In genomic region chr20:48352042-48352441, GRCh38 we compare ENCODE assay signal across 2 cellular contexts.
A peak's percentile ranks its signal among the peaks of the same experiment; 100 is the strongest.
TF ChIP-seq lines count a peak whose summit lies in the region.

No MANE protein-coding gene starts in this region.

TF ChIP-seq in HepG2, 621 proteins besides CTCF, POLR2A, EP300 and RAD21 (continued from another document):
- no peak for TF ChIP-seq ZFYVE20 (CRISPR knock-in tag; IDR thresholded peaks at IDR 0.05; ENCODE audit: borderline replicate concordance, low read depth)
- peak; percentile 93 for TF ChIP-seq USF2 (IDR thresholded peaks at IDR 0.05; ENCODE audit: low read depth, low read length)
- peak; percentile 29; the same call in 1 of the 2 replicates for TF ChIP-seq USF2 (CRISPR knock-in tag; IDR thresholded peaks at IDR 0.05; ENCODE audit: borderline replicate concordance)

TF ChIP-seq in GM12878, 131 proteins besides CTCF, POLR2A, EP300 and RAD21:
- TF ChIP-seq USF1 (IDR thresholded peaks at IDR 0.05; ENCODE audit: borderline replicate concordance, extremely low read length, insufficient read depth, low read depth, low read length), result peak; percentile 37
- TF ChIP-seq SPI1 (IDR thresholded peaks at IDR 0.05; ENCODE audit: borderline replicate concordance, insufficient read depth, low read depth, low read length), result no peak
- TF ChIP-seq PAX8 (IDR thresholded peaks at IDR 0.05), result no peak
- peak; percentile 78; the same call in 1 of the 2 replicates for TF ChIP-seq RAD51 (IDR thresholded peaks at IDR 0.05)
